Comparison of ENCODE assay signal across 8 cellular contexts in genomic region chr10:43204943-43205671, GRCh38.
DNase-seq lines count a peak whose midpoint lies in the region; ATAC-seq, FAIRE-seq and TF ChIP-seq lines count a peak whose summit lies in the region.

No MANE protein-coding gene starts in this region.

- no peaks in the 10 kb centered on the region for H3K27me3 ChIP-seq in BLaER1
- no peaks in the 10 kb centered on the region for H3K27me3 ChIP-seq in neutrophil

- TF ChIP-seq CTCF in neutrophil (IDR thresholded peaks at IDR 0.05) = peak; percentile 32

- H4K20me1 ChIP-seq in BLaER1 = no peaks in the 10 kb centered on the region

- peaks cover 47% of the 10 kb centered on the region for H3K4me1 ChIP-seq in BLaER1
- peaks cover 12 to 24% of the 10 kb centered on the region in 2 experiments for H3K4me1 ChIP-seq in neutrophil (ENCODE audit: control insufficient read depth in 1 of 2, insufficient read depth in 1 of 2, low read depth in 1 of 2, low read length in 1 of 2)

- H3K4me3 ChIP-seq in BLaER1 (no peak overlapping the region), neutrophil (ENCODE audit: low read depth in 1 of 2, low read length in 1 of 2) (no peak overlapping the region)

- no peak overlapping the region; the same call in 1 of the 2 replicates for H3K4me2 ChIP-seq in BLaER1

- DNase-seq in NCI-H460 (ENCODE audit: extremely low read depth, low read depth) = peak; percentile 46
- peak; percentile 57 for DNase-seq in activated CD8-positive, alpha-beta memory T cell treated with anti-CD3 and anti-CD28 coated beads, Interleukin-2, amount 50 U/mL, for 4 hours
- peak; percentile 49 for DNase-seq in fibroblast of gingiva (ENCODE audit: low read depth)
- DNase-seq in urothelium cell line (ENCODE audit: low spot score) = peak; percentile 85

- peak; percentile 100 for FAIRE-seq in urothelium cell line (lab: Jason Lieb, UNC)

- H3K36me3 ChIP-seq in BLaER1 (no peaks in the 10 kb centered on the region; the same call in 1 of the 2 replicates), neutrophil (peaks cover 3% of the 10 kb centered on the region)

- H3K9ac ChIP-seq in BLaER1 = no peak overlapping the region

- H3K9me3 ChIP-seq in BLaER1 = no peaks in the 10 kb centered on the region
- no peaks in the 10 kb centered on the region for H3K9me3 ChIP-seq in neutrophil

- peak; percentile 63 for ATAC-seq in GM18861 (IDR thresholded peaks at IDR 0.05; ENCODE audit: unreplicated experiment)
- peak; percentile 63 for ATAC-seq in HG02981 (IDR thresholded peaks at IDR 0.05; ENCODE audit: unreplicated experiment)

- H3K27ac ChIP-seq in BLaER1 (0 out of 2 replicates have a peak overlapping the region, but pooled peaks have one; percentile 23), neutrophil (no peak overlapping the region)
